Comparison of ENCODE assay signal across 33 cellular contexts in genomic region chrX:34927866-34928265, GRCh38. TPM values are rescaled to one million over a fixed set of nuclear protein-coding genes. Genes with fewer than 3 reads are reported as not detected.
DNase-seq lines count a peak whose midpoint lies in the region; ATAC-seq, FAIRE-seq and TF ChIP-seq lines count a peak whose summit lies in the region.
"Had no signal": no experiment of that assay in that cellular context is flagged by ENCODE, and none has a peak within 500 bp of the region (broad histone marks: within the 10 kb centered on the region; RNA-seq: fewer than 3 reads in every experiment).

No MANE protein-coding gene starts in this region.

- H3K79me2 ChIP-seq in mammary epithelial cell (ENCODE audit: insufficient read depth, low read length), result no peaks in the 10 kb centered on the region

- H2AFZ ChIP-seq in mammary epithelial cell (ENCODE audit: low read depth, low read length), result peak overlapping the region; percentile 20

- dilution Hi-C loops in mammary epithelial cell (cut with HindIII; ENCODE audit: low sequenced_read_pairs), result no loop called here

- CTCF ChIA-PET in mammary epithelial cell (lab: Charles Lee; ENCODE audit: low non-redundant PET), result no interaction called here

- H3K9me3 ChIP-seq in mammary epithelial cell (replicated peaks; ENCODE audit: insufficient read depth, low read length) (no peaks in the 10 kb centered on the region), pancreas (no peaks in the 10 kb centered on the region)
- H3K9me3 ChIP-seq: BE2C, BLaER1 had no signal

- no TSS peak for BruUV-seq in mammary epithelial cell (replicated peaks; lab: Mats Ljungman, UMichigan)

- DNase-seq in NCI-H748 (lab: John Stamatoyannopoulos, UW; ENCODE audit: unreplicated experiment) (peak; percentile 42), NCI-H748 treated with DMSO at 0.1 percent for 48 hours (lab: John Stamatoyannopoulos, UW) (no peak), mammary epithelial cell (peak; percentile 42), bronchial epithelial cell (ENCODE audit: low read depth) (peak; percentile 63), foreskin keratinocyte (peak in 1 of 2 donors; percentile 49), pancreas (no peak), GM13977 (ENCODE audit: low spot score) (no peak)
- DNase-seq: 8988T; ACHN; BE2C; C1 segment of cervical spinal cord; CD4-positive, alpha-beta memory T cell; CD4-positive, CD25-positive, alpha-beta regulatory T cell; CD8-positive, alpha-beta memory T cell; COR-L47; DMS 273 treated with DMSO at 0.1 percent for 48 hours; DMS153; DMS53; DMS79; DND-41; EL; GDM1 had no signal

- in situ Hi-C loops in mammary epithelial cell (cut with MboI; ENCODE audit: low sequenced_read_pairs in 2 of 2) (no loop called here), GM13977 (cut with MboI; ENCODE audit: low pct_unique_long_range_greater_than_20kb, low sequenced_read_pairs, unreplicated experiment) (no loop called here)

- peaks cover 5% of the 10 kb centered on the region for H3K27me3 ChIP-seq in mammary epithelial cell (ENCODE audit: insufficient read depth, low read length)
- no peaks in the 10 kb centered on the region for H3K27me3 ChIP-seq in bronchial epithelial cell (ENCODE audit: control insufficient read depth, insufficient read depth, low read length)
- H3K27me3 ChIP-seq in foreskin keratinocyte, result no peaks in the 10 kb centered on the region
- H3K27me3 ChIP-seq in pancreas, result no peaks in the 10 kb centered on the region
- H3K27me3 ChIP-seq: BE2C had no signal

- H3K27ac ChIP-seq in mammary epithelial cell (ENCODE audit: insufficient read depth, low read depth, low read length) (no peak overlapping the region), foreskin keratinocyte (no peak overlapping the region), pancreas (no peak overlapping the region)
- H3K27ac ChIP-seq: BLaER1 had no signal

- no peaks in the 10 kb centered on the region for H3K4me1 ChIP-seq in mammary epithelial cell (ENCODE audit: insufficient read depth, low read length)
- H3K4me1 ChIP-seq in foreskin keratinocyte, result no peaks in the 10 kb centered on the region
- no peaks in the 10 kb centered on the region for H3K4me1 ChIP-seq in pancreas
- H3K4me1 ChIP-seq: BE2C, BLaER1 had no signal

- no peak for TF ChIP-seq CTCF in mammary epithelial cell (conservative IDR thresholded peaks at IDR 0.05 in 1 of 2, IDR thresholded peaks at IDR 0.05 in 1 of 2; ENCODE audit: extremely low read depth in 1 of 2, insufficient read depth in 1 of 2, low read depth in 1 of 2, low read length in 2 of 2)
- no peak for TF ChIP-seq CTCF in bronchial epithelial cell (IDR thresholded peaks at IDR 0.05; ENCODE audit: insufficient read depth, low read length, severe bottlenecking)
- TF ChIP-seq CTCF in foreskin keratinocyte (conservative IDR thresholded peaks at IDR 0.05), result no peak
- no peak for TF ChIP-seq CTCF in pancreas (IDR thresholded peaks at IDR 0.05)
- no peak for TF ChIP-seq CTCF in GM13977 (IDR thresholded peaks at IDR 0.05; ENCODE audit: extremely low read depth, insufficient read depth, missing control alignments)

- H3K36me3 ChIP-seq in mammary epithelial cell (ENCODE audit: insufficient read depth, low read length), result no peaks in the 10 kb centered on the region
- H3K36me3 ChIP-seq in bronchial epithelial cell (ENCODE audit: control insufficient read depth, insufficient read depth, low read length), result no peaks in the 10 kb centered on the region
- no peaks in the 10 kb centered on the region for H3K36me3 ChIP-seq in pancreas
- H3K36me3 ChIP-seq: BE2C, BLaER1 had no signal

- intact Hi-C loops in mammary epithelial cell (cut with micrococcal nuclease) (no loop called here), pancreas (cut with DNase I) (no loop called here)

- H4K20me1 ChIP-seq in mammary epithelial cell (ENCODE audit: insufficient read depth, low read length), result no peaks in the 10 kb centered on the region
- H4K20me1 ChIP-seq: BLaER1 had no signal

- FAIRE-seq in bronchial epithelial cell (lab: Jason Lieb, UNC) (peak; percentile 7), pancreas (lab: Jason Lieb, UNC) (no peak)
- FAIRE-seq: A204.1, GM12878, GM12892, GM19239 had no signal

- H3K9ac ChIP-seq in mammary epithelial cell (ENCODE audit: insufficient read depth, low read length), result no peak overlapping the region
- H3K9ac ChIP-seq: BLaER1 had no signal

- H3K4me2 ChIP-seq in mammary epithelial cell (ENCODE audit: insufficient read depth, low read depth, low read length), result no peak overlapping the region
- H3K4me2 ChIP-seq: BLaER1 had no signal

- ATAC-seq in foreskin keratinocyte (peak; percentile 37), GM18909 (IDR thresholded peaks at IDR 0.05; ENCODE audit: poor library complexity, unreplicated experiment) (no peak), pancreas (no peak)
- ATAC-seq: GM12878 had no signal

- WGBS in mammary epithelial cell (ENCODE audit: low coverage, missing lambda C conversion rate), result 42% methylated on average over 2 of the region's 2 CpGs
- WGBS in pancreas, 2 donors, result 55 to 87% methylated on average over 2 of the region's 2 CpGs

- H3K4me3 ChIP-seq in mammary epithelial cell (replicated peaks in 1 of 3; ENCODE audit: insufficient read depth in 1 of 3, low read depth in 2 of 3, low read length in 3 of 3) (no peak overlapping the region), bronchial epithelial cell (ENCODE audit: low read depth, low read length) (no peak overlapping the region), pancreas (no peak overlapping the region)
- H3K4me3 ChIP-seq: BLaER1, GM12878 had no signal

RNA-seq across cellular contexts. Expression of gene FAM47B, which starts 14.7 kb away (rescaled TPM):
- not detected for total RNA-seq in mammary epithelial cell
- not detected for polyA plus RNA-seq in mammary epithelial cell
- not detected for polyA minus RNA-seq in mammary epithelial cell
- not detected in 2 replicates for total RNA-seq in bronchial epithelial cell
- total RNA-seq in foreskin keratinocyte, result not detected in 2 replicates
- not detected in 2 replicates for polyA plus RNA-seq in foreskin keratinocyte
- total RNA-seq in pancreas, result not detected
- polyA plus RNA-seq in pancreas, result not detected
- total RNA-seq: A673; CD4-positive, alpha-beta memory T cell; CD4-positive, CD25-positive, alpha-beta regulatory T cell; CD8-positive, alpha-beta memory T cell; Daoy; G401; GM12878 had no signal
- polyA plus RNA-seq: AG04450; CD14-positive monocyte; CD4-positive, alpha-beta memory T cell; CD4-positive, CD25-positive, alpha-beta regulatory T cell; CD8-positive, alpha-beta memory T cell; GM12878 had no signal

Comparison
In these comparisons a context has a peak if more than half of its experiments do, and no peak if none do; other contexts are left out.
1. DNase-seq: peak in NCI-H748 (single experiment), mammary epithelial cell (single experiment) and bronchial epithelial cell (single experiment); none in NCI-H748 treated with DMSO at 0.1 percent for 48 hours (single experiment), pancreas (0 of 6) and GM13977 (single experiment).